Comparison of ENCODE assay signal across 19 cellular contexts in the genomic region with DNA sequence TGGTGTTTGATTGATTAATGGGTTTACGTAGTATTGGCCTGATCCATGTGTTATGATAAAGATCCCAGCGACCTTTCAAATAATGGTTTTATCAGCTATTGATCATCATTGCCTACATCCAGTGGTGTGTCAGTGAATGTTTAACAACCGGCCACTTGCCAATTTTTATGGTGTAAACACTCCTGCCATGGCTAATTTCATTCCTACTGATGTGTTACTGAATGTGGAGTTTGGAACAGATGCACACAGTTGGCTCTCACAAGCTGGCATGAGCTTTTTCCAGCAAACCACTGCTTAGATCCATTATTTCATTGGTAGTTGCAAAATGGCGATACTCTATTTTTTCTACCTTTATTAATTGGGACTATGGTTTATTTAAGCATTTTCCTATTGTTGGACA.
"Had no signal": no experiment of that assay in that cellular context is flagged by ENCODE, and none has a peak within 500 bp of the region (broad histone marks: within the 10 kb centered on the region; RNA-seq: fewer than 3 reads in every experiment).

No MANE protein-coding gene starts in this region.

- DNase-seq: activated CD4-positive, alpha-beta T cell treated with anti-CD3 and anti-CD28 coated beads for 4 hours; activated CD4-positive, alpha-beta T cell treated with anti-CD3 and anti-CD28 coated beads, Interleukin-2, amount 50 U/mL, for 4 hours; activated CD4-positive, CD25-positive, alpha-beta regulatory T cell; activated effector memory CD4-positive, alpha-beta T cell treated with Interleukin-2 at 50 U/mL for 16 hours; activated naive CD4-positive, alpha-beta T cell treated with Interleukin-2 at 50 U/mL for 16 hours; activated T-cell treated with anti-CD3 and anti-CD28 coated beads for 4 hours; anterior cingulate cortex; body of pancreas; dermis blood vessel endothelial cell; effector CD4-positive, alpha-beta T cell; left ventricle myocardium superior; mucosa of descending colon; stimulated activated CD4-positive, alpha-beta T cell treated with anti-CD3 and anti-CD28 coated beads, Interleukin-15, amount 100 ng/mL, for 24 hours; stimulated activated CD4-positive, alpha-beta T cell treated with anti-CD3 and anti-CD28 coated beads, Interleukin-2, amount 100 ng/mL, for 24 hours; stimulated activated naive CD4-positive, alpha-beta T cell; T-helper 9 cell; tibial artery; upper lobe of right lung had no signal

- ATAC-seq: body of pancreas; left ventricle myocardium superior; mucosa of descending colon; natural killer cell treated with Interleukin-12 subunit alpha and Interleukin-12 subunit beta and Interleukin-15 and Interleukin-18, amount 100 ng/mL, for 72 hours; upper lobe of right lung had no signal
